21 cellular contexts compared by ENCODE assay signal in genomic region chr9:129952337-129952736, GRCh38.
"Had no signal": no experiment of that assay in that cellular context is flagged by ENCODE, and none has a peak within 500 bp of the region (broad histone marks: within the 10 kb centered on the region; RNA-seq: fewer than 3 reads in every experiment).

No MANE protein-coding gene starts in this region.

- H3K4me3 Mint-ChIP-seq: activated CD4-positive, alpha-beta memory T cell treated with anti-CD3 and anti-CD28 coated beads, Interleukin-2, amount 10 ng/mL, durations not matched to agents 7 days and 5 days; immature natural killer cell; neural progenitor cell had no signal

- DNase-seq: activated CD4-positive, alpha-beta memory T cell treated with anti-CD3 and anti-CD28 coated beads, Interleukin-2, amount 10 ng/mL, durations not matched to agents 7 days and 5 days; activated CD4-positive, alpha-beta T cell treated with anti-CD3 and anti-CD28 coated beads for 1 hour; activated gamma-delta T cell treated with Interleukin-2 at 50 U/mL for 16 hours; cerebellar nuclear complex; cortex of kidney; effector CD4-positive, alpha-beta T cell; immature natural killer cell; kidney glomerular epithelial cell; left ventricle myocardium inferior; mammary epithelial cell; ovary; psoas muscle; spleen; stimulated activated CD4-positive, alpha-beta T cell treated with anti-CD3 and anti-CD28 coated beads, Interleukin-4, amount 100 ng/mL, for 4 hours; stimulated activated naive CD4-positive, alpha-beta T cell; substantia nigra; tibial artery had no signal

- H3K9me3 Mint-ChIP-seq: activated CD4-positive, alpha-beta memory T cell treated with anti-CD3 and anti-CD28 coated beads, Interleukin-2, amount 10 ng/mL, durations not matched to agents 7 days and 5 days; immature natural killer cell; neural progenitor cell had no signal

- H3K27me3 ChIP-seq: breast epithelium, neural progenitor cell, ovary, spleen, tibial artery had no signal

- ATAC-seq: esophagus mucosa, psoas muscle had no signal

- H3K9me3 ChIP-seq: breast epithelium, left ventricle myocardium inferior, ovary, psoas muscle, spleen, tibial artery had no signal

- H3K36me3 ChIP-seq: breast epithelium, neural progenitor cell, ovary had no signal

- H3K4me1 ChIP-seq: breast epithelium, neural progenitor cell, psoas muscle had no signal

- H3K4me3 ChIP-seq: breast epithelium, left ventricle myocardium inferior, neural progenitor cell, ovary, psoas muscle, spleen, tibial artery had no signal

- H3K27me3 Mint-ChIP-seq: activated CD4-positive, alpha-beta memory T cell treated with anti-CD3 and anti-CD28 coated beads, Interleukin-2, amount 10 ng/mL, durations not matched to agents 7 days and 5 days had no signal

- H3K27ac ChIP-seq: breast epithelium, left ventricle myocardium inferior, neural progenitor cell, ovary, psoas muscle, spleen, tibial artery, VCaP had no signal

- H3K27ac Mint-ChIP-seq: activated CD4-positive, alpha-beta memory T cell treated with anti-CD3 and anti-CD28 coated beads, Interleukin-2, amount 10 ng/mL, durations not matched to agents 7 days and 5 days; neural progenitor cell had no signal
